10 cellular contexts compared by ENCODE assay signal in the genomic region with DNA sequence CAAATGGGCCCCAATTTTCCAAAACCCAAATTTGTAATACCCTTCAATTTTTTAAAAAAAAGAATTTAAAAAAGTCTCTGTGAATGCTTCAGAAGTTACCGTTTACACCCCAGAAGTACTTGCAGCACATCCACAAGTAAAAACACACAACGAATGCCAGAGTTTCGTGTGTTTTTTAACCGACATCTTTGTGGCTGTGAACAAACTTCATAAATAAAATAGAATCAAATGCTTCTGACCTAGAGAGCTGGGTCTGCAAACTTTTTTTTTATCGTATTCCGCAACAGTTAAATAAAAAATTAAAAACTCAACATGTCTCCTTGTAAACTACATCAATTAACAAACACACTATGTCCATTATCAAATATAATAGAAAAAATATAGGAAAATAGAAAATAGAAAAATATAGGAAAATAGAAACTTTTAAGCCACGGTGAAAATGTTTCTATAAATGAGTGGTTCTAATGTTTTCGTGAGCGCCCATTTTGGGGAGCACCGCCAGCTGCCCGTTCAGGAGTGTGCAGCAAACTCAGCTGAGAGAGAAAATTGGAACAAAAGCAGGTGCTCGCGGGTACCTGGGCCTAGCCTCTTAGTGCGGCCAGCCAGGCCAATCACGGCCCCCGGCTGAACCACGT. TPM values are rescaled to one million over a fixed set of nuclear protein-coding genes. Genes with fewer than 3 reads are reported as not detected.
DNase-seq lines count a peak whose midpoint lies in the region; ATAC-seq lines count a peak whose summit lies in the region.
"Had no signal": no experiment of that assay in that cellular context is flagged by ENCODE, and none has a peak within 500 bp of the region (broad histone marks: within the 10 kb centered on the region; RNA-seq: fewer than 3 reads in every experiment).

No MANE protein-coding gene starts in this region.

- peak overlapping the region; percentile 54 for H3K4me2 ChIP-seq in skeletal muscle satellite cell (ENCODE audit: low read length)

- H3K36me3 ChIP-seq in endocrine pancreas (ENCODE audit: control insufficient read depth, insufficient read depth, low read length) (peaks cover 22% of the 10 kb centered on the region), skeletal muscle satellite cell (ENCODE audit: insufficient read depth, low read length) (no peaks in the 10 kb centered on the region)

- no peaks in the 10 kb centered on the region for H3K4me1 ChIP-seq in endocrine pancreas (ENCODE audit: control insufficient read depth, insufficient read depth, low read length)
- H3K4me1 ChIP-seq in skeletal muscle satellite cell (ENCODE audit: control insufficient read depth, insufficient read depth, low read length), result peaks cover 8% of the 10 kb centered on the region

- H3K9me3 ChIP-seq in endocrine pancreas (ENCODE audit: control insufficient read depth, low read length) (no peaks in the 10 kb centered on the region), skeletal muscle satellite cell (replicated peaks; ENCODE audit: low read length) (no peaks in the 10 kb centered on the region)

- H3K27me3 ChIP-seq in endocrine pancreas (ENCODE audit: control insufficient read depth, insufficient read depth, low read length) (no peaks in the 10 kb centered on the region), skeletal muscle satellite cell (ENCODE audit: control insufficient read depth, insufficient read depth, low read length) (peaks cover 87% of the 10 kb centered on the region)

- no peak for ATAC-seq in GM19467 (IDR thresholded peaks at IDR 0.05; ENCODE audit: unreplicated experiment)
- ATAC-seq in GM21360 (IDR thresholded peaks at IDR 0.05; ENCODE audit: unreplicated experiment), result no peak

- H3K9ac ChIP-seq in endocrine pancreas (ENCODE audit: control insufficient read depth, insufficient read depth, low read length) (no peak overlapping the region), skeletal muscle satellite cell (ENCODE audit: low read depth, low read length) (no peak overlapping the region)

- H3K4me3 ChIP-seq in endocrine pancreas (ENCODE audit: control insufficient read depth, insufficient read depth, low read length) (peak overlapping the region; percentile 49), skeletal muscle satellite cell (ENCODE audit: low read length) (no peak overlapping the region)

- DNase-seq in NCI-H748 (lab: John Stamatoyannopoulos, UW; ENCODE audit: unreplicated experiment) (peak; percentile 97), NCI-H748 treated with DMSO at 0.1 percent for 48 hours (lab: John Stamatoyannopoulos, UW) (no peak), NCI-H2029 treated with DMSO at 0.1 percent for 48 hours (lab: John Stamatoyannopoulos, UW) (peak; percentile 36), SW480 (ENCODE audit: low spot score) (no peak)

RNA-seq across cellular contexts. Expression of gene PDX1, which starts 0.4 kb away (rescaled TPM):
- not detected in 2 replicates for total RNA-seq in skeletal muscle satellite cell (2012; rRNA removed)
- total RNA-seq: glomerular endothelial cell, RPMI7951 had no signal

RNA-seq across cellular contexts. Expression of gene CDX2, which starts 49.7 kb away (rescaled TPM):
- not detected in 2 replicates for total RNA-seq in skeletal muscle satellite cell (2012; rRNA removed)
- total RNA-seq: glomerular endothelial cell, RPMI7951 had no signal

Comparison
In these comparisons a context has a peak if more than half of its experiments do, and no peak if none do; other contexts are left out.
1. DNase-seq: peak in NCI-H748 (single experiment) and NCI-H2029 treated with DMSO at 0.1 percent for 48 hours (single experiment); none in NCI-H748 treated with DMSO at 0.1 percent for 48 hours (single experiment) and SW480 (single experiment).